In genomic region chr3:51500632-51501131, GRCh38 we compare ENCODE assay signal across 8 cellular contexts.
DNase-seq lines count a peak whose midpoint lies in the region; ATAC-seq and TF ChIP-seq lines count a peak whose summit lies in the region.

No MANE protein-coding gene starts in this region.

- no peaks in the 10 kb centered on the region for H3K27me3 Mint-ChIP-seq in nephron progenitor cell (ENCODE audit: low read depth, poor library complexity)

- no peaks in the 10 kb centered on the region for H3K9me3 Mint-ChIP-seq in nephron progenitor cell

- no peaks in the 10 kb centered on the region for H3K9me3 ChIP-seq in NT2/D1 (ENCODE audit: insufficient read depth, low read length)

- peak overlapping the region; percentile 15 for H3K9ac ChIP-seq in NT2/D1 (ENCODE audit: insufficient read length, low read depth)

- peaks cover 14% of the 10 kb centered on the region for H3K4me1 Mint-ChIP-seq in nephron progenitor cell

- peak overlapping the region; percentile 57 for H3K27ac Mint-ChIP-seq in nephron progenitor cell

- peaks cover 5% of the 10 kb centered on the region for H3K4me1 ChIP-seq in NT2/D1 (ENCODE audit: insufficient read depth, insufficient read length)

- DNase-seq in Ammon's horn (ENCODE audit: low spot score) (peak; percentile 10), NT2/D1 (ENCODE audit: low read depth, low spot score) (no peak), nephron progenitor cell (no peak), NCI-H226 (no peak), DMS114 treated with DMSO at 0.1 percent for 48 hours (lab: John Stamatoyannopoulos, UW; ENCODE audit: unreplicated experiment) (no peak)
- DNase-seq in effector CD8-positive, alpha-beta T cell (lab: John Stamatoyannopoulos, UW) = peak; percentile 10

- H3K36me3 ChIP-seq in NT2/D1 (ENCODE audit: insufficient read depth, insufficient read length, low read length) = peaks cover 10% of the 10 kb centered on the region

- H3K4me3 ChIP-seq in NT2/D1 (ENCODE audit: insufficient read length, low read depth) = peak overlapping the region; percentile 73

- ATAC-seq in HG03039 (IDR thresholded peaks at IDR 0.05; ENCODE audit: unreplicated experiment) (no peak), HG02678 (IDR thresholded peaks at IDR 0.05; ENCODE audit: unreplicated experiment) (no peak)

- TF ChIP-seq CTCF in nephron progenitor cell (IDR thresholded peaks at IDR 0.05) = no peak

- H3K36me3 Mint-ChIP-seq in nephron progenitor cell (ENCODE audit: low read depth) = peaks cover 7% of the 10 kb centered on the region

- H3K27me3 ChIP-seq in NT2/D1 (ENCODE audit: insufficient read depth, insufficient read length) = no peaks in the 10 kb centered on the region

- peak overlapping the region; percentile 95 for H3K4me3 Mint-ChIP-seq in nephron progenitor cell

Comparison
In these comparisons a context has a peak if more than half of its experiments do, and no peak if none do; other contexts are left out.
1. DNase-seq: peak in Ammon's horn (single experiment) and effector CD8-positive, alpha-beta T cell (single experiment); none in NT2/D1 (single experiment), nephron progenitor cell (single experiment), NCI-H226 (single experiment) and DMS114 treated with DMSO at 0.1 percent for 48 hours (single experiment).